ENCODE assay signal across 8 cellular contexts in the genomic region with DNA sequence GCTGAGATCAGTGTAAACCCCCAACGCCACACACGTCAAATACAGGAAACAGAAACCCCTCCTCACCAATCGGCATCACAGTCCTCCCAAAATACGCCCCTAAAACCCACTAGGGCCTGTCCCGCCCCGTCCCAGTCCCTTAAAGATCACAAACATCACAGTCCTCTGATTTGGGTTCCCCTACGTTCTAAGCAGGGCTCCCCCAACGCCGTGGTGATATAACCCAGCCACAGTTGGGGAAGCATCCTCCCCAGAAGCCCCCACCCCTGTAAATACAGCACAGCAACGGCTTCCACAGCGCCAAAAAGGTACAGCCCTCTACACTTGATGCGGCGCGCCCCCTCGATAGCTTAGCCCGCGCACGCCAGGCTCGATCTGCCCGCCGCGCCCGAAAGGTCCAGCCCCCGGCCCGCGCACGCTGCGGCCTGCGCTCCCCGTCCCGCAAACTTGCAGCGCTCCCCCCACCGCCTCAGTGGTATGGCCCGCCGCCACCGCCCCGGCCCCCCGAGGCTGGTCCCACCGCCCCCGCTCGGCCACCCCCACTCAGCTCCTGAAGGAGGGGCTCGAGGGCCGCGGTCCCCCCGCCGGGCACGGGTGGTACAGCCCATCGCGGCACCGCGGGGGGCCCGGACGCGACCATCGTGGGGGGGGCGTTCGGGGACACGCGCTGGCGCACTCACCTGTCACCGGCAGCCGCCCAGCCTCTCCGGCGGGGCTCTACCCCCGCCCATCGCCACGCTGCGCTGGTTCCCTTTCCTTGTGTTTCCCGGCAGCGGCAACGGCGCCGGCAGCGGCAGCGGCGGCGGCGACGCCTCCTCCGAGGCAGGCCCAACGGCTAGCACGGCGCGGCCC. TPM values are rescaled to one million over a fixed set of nuclear protein-coding genes. Genes with fewer than 3 reads are reported as not detected.
A peak's percentile ranks its signal among the peaks of the same experiment; 100 is the strongest.
DNase-seq lines count a peak whose midpoint lies in the region; ATAC-seq, FAIRE-seq and TF ChIP-seq lines count a peak whose summit lies in the region.

TSS of gene AKT2 (minus strand) at position 845 of the 852 bp plus-strand sequence. CDS start 20,078 bp downstream, outside the sequence.

- H3K36me3 ChIP-seq in ascending aorta, result no peaks in the 10 kb centered on the region
- H3K36me3 ChIP-seq in gastrocnemius medialis, result no peaks in the 10 kb centered on the region

- FAIRE-seq in RCC 7860 (lab: Jason Lieb, UNC), result no peak

- peak within 1 kb of the TSS; percentile 92 for H3K4me3 ChIP-seq in Jurkat, Clone E6-1 (ENCODE audit: low read length)
- H3K4me3 ChIP-seq in ascending aorta (peak within 1 kb of the TSS; percentile 71 to 83), gastrocnemius medialis (peak within 1 kb of the TSS; percentile 69 to 94 (median 77))

- DNase-seq in DMS 273 treated with DMSO at 0.1 percent for 48 hours (lab: John Stamatoyannopoulos, UW) (peak; percentile 22), T-helper 17 cell (peak in 2 of 3 donors; percentile 51 to 53), ascending aorta (ENCODE audit: low spot score in 2 of 2) (no peak), hypothalamus (lab: John Stamatoyannopoulos, UW) (peak in 38 of 51 donors; percentile 47 to 95 (median 79)), gastrocnemius medialis (peak in 1 of 2 donors; percentile 39), RCC 7860 (ENCODE audit: low spot score) (no peak)
- peak; percentile 49 for DNase-seq in Jurkat, Clone E6-1 (ENCODE audit: low read depth, low spot score)

- H3K4me3 Mint-ChIP-seq in T-helper 17 cell, result peak within 1 kb of the TSS; percentile 97

- H3K27ac ChIP-seq in ascending aorta (peak within 1 kb of the TSS; percentile 84 to 97), gastrocnemius medialis (peak within 1 kb of the TSS; percentile 89 to 99 (median 95))

- TF ChIP-seq CTCF in ascending aorta (IDR thresholded peaks at IDR 0.05) (no peak), gastrocnemius medialis (IDR thresholded peaks at IDR 0.05 in 4 of 5, conservative IDR thresholded peaks at IDR 0.05 in 1 of 5) (no peak)

- TF ChIP-seq POLR2A in gastrocnemius medialis (IDR thresholded peaks at IDR 0.05), result peak; percentile 58 to 61

- intact Hi-C loops in ascending aorta (cut with DNase I) (loop anchor here (2.0 to 10.0 kb wide), 8 partner anchors 62 to 980 kb away; partner anchors contain the start of genes C19orf47, FBL, HNRNPUL1 and LTBP4), gastrocnemius medialis (cut with DNase I; ENCODE audit: low total_unique reads) (loop anchor here (5.0 to 10.0 kb wide), 6 partner anchors 63 to 1910 kb away; partner anchors contain the start of genes ARHGEF1, BLVRB, C19orf47 and LTBP4)

- H3K27ac Mint-ChIP-seq in T-helper 17 cell, result peak within 1 kb of the TSS; percentile 97

- no peaks in the 10 kb centered on the region for H3K27me3 Mint-ChIP-seq in T-helper 17 cell

- H3K9me3 ChIP-seq in T-helper 17 cell (ENCODE audit: control insufficient read depth, low read length, poor library complexity, severe bottlenecking), result no peaks in the 10 kb centered on the region
- H3K9me3 ChIP-seq in ascending aorta, result no peaks in the 10 kb centered on the region
- no peaks in the 10 kb centered on the region for H3K9me3 ChIP-seq in gastrocnemius medialis

- peak; percentile 20 for ATAC-seq in GM21447 (IDR thresholded peaks at IDR 0.05; ENCODE audit: unreplicated experiment)
- ATAC-seq in T-helper 17 cell, result peak; percentile 58
- ATAC-seq in gastrocnemius medialis, result peak; percentile 14 to 19

- H3K4me1 Mint-ChIP-seq in T-helper 17 cell, result peaks cover 41% of the 10 kb centered on the region

- in situ Hi-C loops in gastrocnemius medialis (cut with MboI; ENCODE audit: low sequenced_read_pairs in 4 of 4), result no loop called here

- H3K4me1 ChIP-seq in ascending aorta (peaks cover 14 to 31% of the 10 kb centered on the region in 2 donors), gastrocnemius medialis (peaks cover 52 to 57% of the 10 kb centered on the region in 2 donors)

- peaks cover 2% of the 10 kb centered on the region for H3K36me3 Mint-ChIP-seq in T-helper 17 cell (ENCODE audit: low read depth)

- H3K27me3 ChIP-seq in ascending aorta (no peaks in the 10 kb centered on the region), gastrocnemius medialis (no peaks in the 10 kb centered on the region)

RNA-seq across cellular contexts. Expression of gene AKT2, which starts in this region (rescaled TPM):
- polyA plus RNA-seq in Jurkat, Clone E6-1 (2012; ENCODE audit: insufficient read depth, insufficient read length), result 102 TPM
- 100 to 1,000 TPM; 168 to 187 TPM for total RNA-seq in T-helper 17 cell
- 137 TPM for total RNA-seq in ascending aorta
- 100 to 1,000 TPM in 2 of 4 donors, 10 to 100 TPM in 2; 88.0 to 387 (median 102) TPM for total RNA-seq in gastrocnemius medialis

Comparison
In these comparisons a context has a peak if more than half of its experiments do, and no peak if none do; other contexts are left out.
1. DNase-seq: peak in DMS 273 treated with DMSO at 0.1 percent for 48 hours (single experiment), Jurkat, Clone E6-1 (single experiment), T-helper 17 cell (2 of 3) and hypothalamus (38 of 51); none in ascending aorta (0 of 2) and RCC 7860 (single experiment).
2. Peak in every context shown above with its lines, with median percentiles within 50 percentile points of each other: ATAC-seq and H3K4me3 ChIP-seq.